ENCODE assay signal across 14 cellular contexts in the genomic region with DNA sequence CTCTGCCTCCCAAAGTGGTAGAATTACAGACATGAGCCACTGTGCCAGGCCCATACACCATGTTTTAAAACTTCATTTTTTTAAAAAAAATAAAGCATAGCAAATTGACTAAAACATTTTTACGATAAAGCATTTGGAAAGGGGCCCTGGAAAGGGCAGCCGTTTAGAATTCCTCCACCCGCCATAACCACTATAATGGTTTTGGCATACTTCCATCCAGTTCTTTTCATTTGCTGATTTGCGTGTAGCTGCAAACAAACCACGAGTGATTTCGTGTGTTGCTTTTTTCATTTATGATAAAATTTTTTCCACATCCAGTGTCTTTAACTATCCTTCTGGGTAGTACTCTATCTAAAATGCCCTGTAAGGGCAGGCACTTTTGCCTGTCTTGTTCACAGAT.
"Had no signal": no experiment of that assay in that cellular context is flagged by ENCODE, and none has a peak within 500 bp of the region (broad histone marks: within the 10 kb centered on the region; RNA-seq: fewer than 3 reads in every experiment).

No MANE protein-coding gene starts in this region.

- H3K4me1 ChIP-seq: adrenal gland, left ventricle myocardium inferior, parathyroid adenoma, thyroid gland had no signal

- H3K27ac ChIP-seq: adrenal gland, brain microvascular endothelial cell, left ventricle myocardium inferior, parathyroid adenoma, thyroid gland had no signal

- H3K4me3 ChIP-seq: adrenal gland, left ventricle myocardium inferior, sigmoid colon, thyroid gland had no signal

- DNase-seq: activated CD4-positive, alpha-beta memory T cell treated with anti-CD3 and anti-CD28 coated beads, Interleukin-2, amount 10 ng/mL, durations not matched to agents 7 days and 5 days; activated CD4-positive, alpha-beta T cell treated with anti-CD3 and anti-CD28 coated beads for 36 hours; activated effector memory CD4-positive, alpha-beta T cell treated with Interleukin-2 at 50 U/mL for 16 hours; activated T-cell treated with anti-CD3 and anti-CD28 coated beads, Interleukin-2, amount 50 U/mL, for 4 hours; adrenal gland; brain microvascular endothelial cell; effector CD8-positive, alpha-beta T cell; hypothalamus; left ventricle myocardium inferior; naive thymus-derived CD4-positive, alpha-beta T cell; sigmoid colon; thyroid gland had no signal

- H3K36me3 ChIP-seq: adrenal gland, brain microvascular endothelial cell, left ventricle myocardium inferior, sigmoid colon, thyroid gland had no signal

- H3K27me3 ChIP-seq: adrenal gland, brain microvascular endothelial cell, sigmoid colon, thyroid gland had no signal

- H2AFZ ChIP-seq: parathyroid adenoma had no signal

- ATAC-seq: activated CD4-positive, alpha-beta T cell treated with anti-CD3 and anti-CD28 coated beads for 36 hours; activated T-cell treated with anti-CD3 and anti-CD28 coated beads, Interleukin-2, amount 50 U/mL, for 4 hours; naive thymus-derived CD4-positive, alpha-beta T cell; stimulated activated memory B cell treated with anti-CD40 and anti-IgM and Interleukin-4, amounts not matched to agents 10 μg/mL and 1 μg/mL and 100 μg/mL, for 72 hours had no signal

- H3K9me3 ChIP-seq: adrenal gland, left ventricle myocardium inferior, sigmoid colon, thyroid gland had no signal

- H3K79me2 ChIP-seq: parathyroid adenoma had no signal
